10 cellular contexts compared by ENCODE assay signal in the genomic region with DNA sequence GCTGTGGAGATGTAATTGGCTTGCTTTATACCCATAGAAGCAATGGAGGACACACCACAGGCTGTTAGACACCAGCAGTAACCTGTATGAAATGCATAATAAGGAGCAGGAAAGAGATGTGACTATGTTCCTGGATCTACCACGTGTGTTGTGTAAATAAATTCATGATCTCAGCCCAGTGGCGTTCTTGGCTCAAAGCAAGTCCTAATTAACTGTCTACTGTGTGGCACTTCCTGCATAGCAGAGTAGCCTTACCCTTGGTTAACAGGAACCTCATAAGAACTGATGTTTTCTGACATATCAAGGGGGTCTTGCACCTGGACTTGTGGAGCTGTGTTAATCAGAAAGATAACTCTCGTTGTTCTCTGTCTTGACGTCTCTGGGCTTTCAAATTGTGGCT. TPM values are rescaled to one million over a fixed set of nuclear protein-coding genes. Genes with fewer than 3 reads are reported as not detected.
DNase-seq lines count a peak whose midpoint lies in the region; ATAC-seq, FAIRE-seq and TF ChIP-seq lines count a peak whose summit lies in the region.
"Had no signal": no experiment of that assay in that cellular context is flagged by ENCODE, and none has a peak within 500 bp of the region (broad histone marks: within the 10 kb centered on the region; RNA-seq: fewer than 3 reads in every experiment).

No MANE protein-coding gene starts in this region.

- peaks cover 7% of the 10 kb centered on the region for H3K4me1 ChIP-seq in endothelial cell of umbilical vein (ENCODE audit: control insufficient read depth, extremely low read depth, insufficient read depth, low read length)
- H3K4me1 ChIP-seq in Karpas-422 (ENCODE audit: low read length), result no peaks in the 10 kb centered on the region

- H3K9ac ChIP-seq in endothelial cell of umbilical vein (replicated peaks; ENCODE audit: extremely low read depth, insufficient read depth, low read length) (no peak overlapping the region), Karpas-422 (ENCODE audit: low read length) (no peak overlapping the region)

- H3K27ac ChIP-seq in endothelial cell of umbilical vein (ENCODE audit: insufficient read depth, low read depth, low read length) (peak overlapping the region; percentile 59), Karpas-422 (ENCODE audit: low read length) (no peak overlapping the region)

- TF ChIP-seq POLR2A in endothelial cell of umbilical vein (IDR thresholded peaks at IDR 0.05; ENCODE audit: low read depth, low read length), result no peak

- H3K36me3 ChIP-seq in endothelial cell of umbilical vein (ENCODE audit: control insufficient read depth in 2 of 2, extremely low read depth in 1 of 2, insufficient read depth in 2 of 2, low read length in 2 of 2) (no peaks in the 10 kb centered on the region), Karpas-422 (ENCODE audit: insufficient read depth, low read length) (no peaks in the 10 kb centered on the region)

- no peaks in the 10 kb centered on the region for H3K9me1 ChIP-seq in endothelial cell of umbilical vein (replicated peaks; ENCODE audit: control insufficient read depth, extremely low read depth, insufficient read depth, low read length)

- no TSS peak for BruUV-seq in endothelial cell of umbilical vein (replicated peaks; lab: Mats Ljungman, UMichigan)

- H3K79me2 ChIP-seq in endothelial cell of umbilical vein (ENCODE audit: control insufficient read depth, insufficient read depth, low read length) (no peaks in the 10 kb centered on the region), Karpas-422 (ENCODE audit: low read length) (no peaks in the 10 kb centered on the region)

- DNase-seq in ELR (ENCODE audit: low read depth) (peak; percentile 30), NCI-H2196 treated with DMSO at 0.1 percent for 48 hours (lab: John Stamatoyannopoulos, UW; ENCODE audit: unreplicated experiment) (peak; percentile 79), endothelial cell of umbilical vein (ENCODE audit: low read depth, low spot score) (peak; percentile 31), myocyte (ENCODE audit: low read depth) (peak; percentile 76), Karpas-422 (no peak), ACHN (no peak), NCI-H2227 treated with DMSO at 0.1 percent for 48 hours (lab: John Stamatoyannopoulos, UW) (no peak)
- DNase-seq: GF-D8, naive B cell had no signal

- H4K20me1 ChIP-seq in endothelial cell of umbilical vein (replicated peaks; ENCODE audit: control insufficient read depth, extremely low read depth, insufficient read depth, low read length) (no peaks in the 10 kb centered on the region), Karpas-422 (ENCODE audit: insufficient read depth, low read depth, low read length) (no peaks in the 10 kb centered on the region)

- in situ Hi-C loops in ACHN (cut with HindIII; ENCODE audit: low pct_ligation_motif_present, low pct_unique_long_range_greater_than_20kb, low sequenced_read_pairs), result no loop called here

- dilution Hi-C loops in endothelial cell of umbilical vein (cut with MboI; ENCODE audit: extremely low pct_ligation_motif_present, low sequenced_read_pairs), result no loop called here

- no peaks in the 10 kb centered on the region for H3K9me2 ChIP-seq in Karpas-422 (replicated peaks; ENCODE audit: insufficient read depth, low read length)

- H3K9me3 ChIP-seq in endothelial cell of umbilical vein (replicated peaks; ENCODE audit: control insufficient read depth, insufficient read depth, low read length) (no peaks in the 10 kb centered on the region), Karpas-422 (ENCODE audit: low read length) (no peaks in the 10 kb centered on the region)

- TF ChIP-seq CTCF in endothelial cell of umbilical vein (IDR thresholded peaks at IDR 0.05; ENCODE audit: extremely low read depth in 1 of 2, insufficient read depth in 1 of 2, low read depth in 1 of 2, low read length in 2 of 2), result no peak

- H3K27me3 ChIP-seq in endothelial cell of umbilical vein (ENCODE audit: control insufficient read depth in 2 of 2, insufficient read depth in 2 of 2, low read length in 2 of 2), result no peaks in the 10 kb centered on the region
- H3K27me3 ChIP-seq in Karpas-422 (ENCODE audit: low read length), result no peaks in the 10 kb centered on the region

- intact Hi-C loops in endothelial cell of umbilical vein (cut with micrococcal nuclease), result no loop called here

- peak; percentile 85 for FAIRE-seq in endothelial cell of umbilical vein (lab: Jason Lieb, UNC)

- CTCF ChIA-PET in endothelial cell of umbilical vein (lab: Charles Lee), result interaction anchor here (1.0 to 1.3 kb wide), 2 partner anchors 16 to 101 kb away, joined by 3 read pairs; no protein-coding TSS in a partner anchor

- POLR2A ChIA-PET in endothelial cell of umbilical vein (lab: Charles Lee), result no interaction called here

- ATAC-seq in GM21515 (IDR thresholded peaks at IDR 0.05; ENCODE audit: unreplicated experiment), result no peak

- H2AFZ ChIP-seq in endothelial cell of umbilical vein (ENCODE audit: low read depth, low read length) (peak overlapping the region; percentile 52), Karpas-422 (ENCODE audit: low read length) (no peak overlapping the region)

- H3K4me2 ChIP-seq in endothelial cell of umbilical vein (ENCODE audit: insufficient read depth, low read length) (no peak overlapping the region), Karpas-422 (ENCODE audit: low read depth, low read length, poor library complexity, severe bottlenecking) (no peak overlapping the region)

- no peak overlapping the region for H3K4me3 ChIP-seq in endothelial cell of umbilical vein (replicated peaks in 1 of 3; ENCODE audit: insufficient read depth in 1 of 3, low read depth in 1 of 3, low read length in 3 of 3)
- no peak overlapping the region for H3K4me3 ChIP-seq in Karpas-422 (ENCODE audit: low read length)

TF ChIP-seq in endothelial cell of umbilical vein, 7 proteins besides CTCF, POLR2A, EP300 and RAD21:
- TF ChIP-seq EZH2 (IDR thresholded peaks at IDR 0.05; ENCODE audit: borderline replicate concordance, low read depth, low read length, severe bottlenecking) (no peak), POLR2AphosphoS5 (IDR thresholded peaks at IDR 0.05; ENCODE audit: insufficient read depth, low read depth, low read length) (peak; percentile 41)

RNA-seq across cellular contexts. Expression of gene FAM180A, which starts 25.7 kb away (rescaled TPM):
- total RNA-seq in endothelial cell of umbilical vein (not detected in 2 replicates), myocyte (2.6 and 3.1 TPM in 2 replicates)
- polyA plus RNA-seq in endothelial cell of umbilical vein, result not detected in 2 replicates
- not detected in 2 replicates for polyA plus RNA-seq in endothelial cell of umbilical vein (2011; cell fraction: cytosol; rRNA removed)
- not detected in 2 replicates for polyA plus RNA-seq in endothelial cell of umbilical vein (2011; cell fraction: nucleus; rRNA removed)
- not detected in 2 replicates for polyA plus RNA-seq in endothelial cell of umbilical vein (2012)
- not detected in 2 replicates for polyA minus RNA-seq in endothelial cell of umbilical vein
- not detected for polyA minus RNA-seq in endothelial cell of umbilical vein (2011; cell fraction: cytosol; rRNA and poly(A)+ RNA removed)
- not detected in 2 replicates for polyA minus RNA-seq in endothelial cell of umbilical vein (2011; cell fraction: nucleus; rRNA and poly(A)+ RNA removed)
- 5.7 TPM for polyA plus RNA-seq in myocyte (2012)
- total RNA-seq in Karpas-422 (2014; rRNA removed; shearing (Covaris generic); ENCODE audit: low replicate concordance), result not detected in 2 replicates

RNA-seq across cellular contexts. Expression of gene SLC13A4, which starts 46.3 kb away (rescaled TPM):
- total RNA-seq in endothelial cell of umbilical vein (not detected in 2 replicates), myocyte (0.03 TPM in 1 of 2 replicates, not detected in the other)
- not detected in 2 replicates for polyA plus RNA-seq in endothelial cell of umbilical vein
- polyA plus RNA-seq in endothelial cell of umbilical vein (2011; cell fraction: cytosol; rRNA removed), result not detected in 2 replicates
- polyA plus RNA-seq in endothelial cell of umbilical vein (2011; cell fraction: nucleus; rRNA removed), result not detected in 2 replicates
- polyA plus RNA-seq in endothelial cell of umbilical vein (2012), result 0.16 and 0.46 TPM in 2 replicates
- not detected in 2 replicates for polyA minus RNA-seq in endothelial cell of umbilical vein
- polyA minus RNA-seq in endothelial cell of umbilical vein (2011; cell fraction: cytosol; rRNA and poly(A)+ RNA removed), result not detected
- polyA minus RNA-seq in endothelial cell of umbilical vein (2011; cell fraction: nucleus; rRNA and poly(A)+ RNA removed), result not detected in 2 replicates
- 2.0 TPM for polyA plus RNA-seq in myocyte (2012)
- not detected in 2 replicates for total RNA-seq in Karpas-422 (2014; rRNA removed; shearing (Covaris generic); ENCODE audit: low replicate concordance)

Comparison
In these comparisons a context has a peak if more than half of its experiments do, and no peak if none do; other contexts are left out.
1. DNase-seq: peak in ELR (single experiment), NCI-H2196 treated with DMSO at 0.1 percent for 48 hours (single experiment), endothelial cell of umbilical vein (single experiment) and myocyte (single experiment); none in Karpas-422 (single experiment), ACHN (single experiment) and NCI-H2227 treated with DMSO at 0.1 percent for 48 hours (single experiment).